8 cellular contexts compared by ENCODE assay signal in the genomic region with DNA sequence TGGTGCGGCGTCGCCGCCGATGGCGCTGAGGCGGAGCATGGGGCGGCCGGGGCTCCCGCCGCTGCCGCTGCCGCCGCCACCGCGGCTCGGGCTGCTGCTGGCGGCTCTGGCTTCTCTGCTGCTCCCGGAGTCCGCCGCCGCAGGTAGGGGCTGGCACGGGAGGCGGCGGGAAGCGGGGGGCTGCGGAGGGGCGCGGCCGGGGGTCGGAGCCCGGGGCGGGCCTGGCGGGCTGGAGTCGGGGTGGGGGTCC. TPM values are rescaled to one million over a fixed set of nuclear protein-coding genes. Genes with fewer than 3 reads are reported as not detected.
DNase-seq lines count a peak whose midpoint lies in the region; ATAC-seq and TF ChIP-seq lines count a peak whose summit lies in the region.

No MANE protein-coding gene starts in this region.

- ATAC-seq in HG03039 (IDR thresholded peaks at IDR 0.05; ENCODE audit: unreplicated experiment): no peak
- ATAC-seq in HG02588 (IDR thresholded peaks at IDR 0.05; ENCODE audit: unreplicated experiment): no peak

- TF ChIP-seq CTCF in BE2C (IDR thresholded peaks at IDR 0.05; ENCODE audit: low read depth, low read length): no peak
- no peak for TF ChIP-seq CTCF in OCI-LY7 (conservative IDR thresholded peaks at IDR 0.05; ENCODE audit: low read length)
- no peak for TF ChIP-seq CTCF in esophagus muscularis mucosa (IDR thresholded peaks at IDR 0.05)
- no peak for TF ChIP-seq CTCF in osteoblast (IDR thresholded peaks at IDR 0.05; ENCODE audit: extremely low read depth, low read depth, low read length)

- peak overlapping the region; percentile 74 for H3K4me3 ChIP-seq in BE2C (ENCODE audit: low read depth, low read length)
- H3K4me3 ChIP-seq in OCI-LY7 (ENCODE audit: low read depth, low read length, poor library complexity, severe bottlenecking): peak overlapping the region; percentile 50
- peak overlapping the region; percentile 61 to 89 (median 78) for H3K4me3 ChIP-seq in esophagus muscularis mucosa
- peak overlapping the region; percentile 72 for H3K4me3 ChIP-seq in osteoblast (ENCODE audit: insufficient read depth, low read length)

- DNase-seq in BE2C (no peak), OCI-LY7 (ENCODE audit: low spot score) (no peak), esophagus muscularis mucosa (ENCODE audit: extremely low spot score) (no peak), osteoblast (ENCODE audit: insufficient read length, low spot score, missing footprints) (no peak), anterior cingulate cortex (lab: John Stamatoyannopoulos, UW) (no peak), immature natural killer cell (no peak)

- H4K20me1 ChIP-seq in OCI-LY7 (ENCODE audit: insufficient read depth, low read length): no peaks in the 10 kb centered on the region
- H4K20me1 ChIP-seq in osteoblast (ENCODE audit: insufficient read depth, low read length): peaks cover 3% of the 10 kb centered on the region

- H3K9me3 ChIP-seq in BE2C (no peaks in the 10 kb centered on the region), OCI-LY7 (ENCODE audit: low read length) (no peaks in the 10 kb centered on the region), esophagus muscularis mucosa (no peaks in the 10 kb centered on the region), osteoblast (ENCODE audit: low read depth, low read length) (no peaks in the 10 kb centered on the region)

- H3K9me2 ChIP-seq in OCI-LY7 (ENCODE audit: insufficient read depth, low read length): no peaks in the 10 kb centered on the region

- peak overlapping the region; percentile 63 for H3K4me2 ChIP-seq in OCI-LY7 (ENCODE audit: low read length)
- peak overlapping the region; percentile 87 for H3K4me2 ChIP-seq in osteoblast (ENCODE audit: insufficient read depth, low read length)

- peaks cover 10 to 18% (median 15%) of the 10 kb centered on the region in 3 donors for H3K27me3 Mint-ChIP-seq in immature natural killer cell (ENCODE audit: low read depth in 3 of 3)

- no peak overlapping the region for H3K27ac Mint-ChIP-seq in immature natural killer cell

- H3K79me2 ChIP-seq in OCI-LY7 (ENCODE audit: insufficient read depth, low read depth, low read length) (no peaks in the 10 kb centered on the region), osteoblast (ENCODE audit: insufficient read depth, low read length) (no peaks in the 10 kb centered on the region)

- CTCF ChIA-PET in OCI-LY7 (lab: Charles Lee; ENCODE audit: unreplicated experiment): no interaction called here

- no peaks in the 10 kb centered on the region for H3K27me3 ChIP-seq in BE2C
- H3K27me3 ChIP-seq in esophagus muscularis mucosa: no peaks in the 10 kb centered on the region
- H3K27me3 ChIP-seq in osteoblast (ENCODE audit: insufficient read depth, low read length): no peaks in the 10 kb centered on the region

- 0% methylated on average over 9 of the region's 35 CpGs for WGBS in esophagus muscularis mucosa

- POLR2A ChIA-PET in OCI-LY7 (lab: Charles Lee): no interaction called here

- no peaks in the 10 kb centered on the region for H3K36me3 Mint-ChIP-seq in immature natural killer cell

- H3K9me3 Mint-ChIP-seq in immature natural killer cell: no peaks in the 10 kb centered on the region

- peaks cover 19% of the 10 kb centered on the region in 2 donors for H3K4me1 Mint-ChIP-seq in immature natural killer cell

- no peak overlapping the region for H3K4me3 Mint-ChIP-seq in immature natural killer cell

- H3K27ac ChIP-seq in OCI-LY7 (ENCODE audit: low read depth, low read length, poor library complexity, severe bottlenecking) (no peak overlapping the region), esophagus muscularis mucosa (replicated peaks in 1 of 4) (peak overlapping the region in 3 of 4 donors; percentile 58 to 72 (median 68)), osteoblast (ENCODE audit: low read depth, low read length) (no peak overlapping the region)

- H2AFZ ChIP-seq in OCI-LY7 (ENCODE audit: low read length) (no peak overlapping the region), osteoblast (ENCODE audit: low read length) (no peak overlapping the region)

- H3K4me1 ChIP-seq in BE2C (peaks cover 23% of the 10 kb centered on the region), OCI-LY7 (ENCODE audit: insufficient read depth, low read length, poor library complexity, severe bottlenecking) (peaks cover 26% of the 10 kb centered on the region), esophagus muscularis mucosa (peaks cover 20 to 51% (median 45%) of the 10 kb centered on the region in 4 donors), osteoblast (ENCODE audit: insufficient read depth, low read length) (peaks cover 25% of the 10 kb centered on the region)

- TF ChIP-seq EP300 in esophagus muscularis mucosa (IDR thresholded peaks at IDR 0.05): no peak

- intact Hi-C loops in OCI-LY7 (cut with micrococcal nuclease; ENCODE audit: unreplicated experiment): loop anchor here (5.0 kb wide), 2 partner anchors 213 to 343 kb away; partner anchors contain the start of gene MAPKBP1
- intact Hi-C loops in esophagus muscularis mucosa (cut with DNase I): loop anchor here (10.0 kb wide), 1 partner anchor 256 kb away; no protein-coding TSS in a partner anchor

- TF ChIP-seq POLR2A in esophagus muscularis mucosa (IDR thresholded peaks at IDR 0.05; ENCODE audit: low read depth): no peak

- no TSS peak for BruUV-seq in OCI-LY7 (replicated peaks; lab: Mats Ljungman, UMichigan)

- peaks cover 10% of the 10 kb centered on the region for H3K36me3 ChIP-seq in BE2C
- H3K36me3 ChIP-seq in OCI-LY7 (ENCODE audit: insufficient read depth, low read length): no peaks in the 10 kb centered on the region
- peaks cover 0 to 6% (median 3%) of the 10 kb centered on the region in 4 donors for H3K36me3 ChIP-seq in esophagus muscularis mucosa
- H3K36me3 ChIP-seq in osteoblast (ENCODE audit: insufficient read depth, low read length): no peaks in the 10 kb centered on the region

RNA-seq across cellular contexts. Expression of gene TYRO3, which starts 0.2 kb away (rescaled TPM):
- polyA plus RNA-seq in BE2C (2012; ENCODE audit: insufficient read depth, insufficient read length, low read depth): 116 TPM
- not detected in 2 replicates for total RNA-seq in OCI-LY7 (2014; rRNA removed; shearing (Covaris generic))
- 0.13 and 0.48 TPM in 2 replicates for total RNA-seq in OCI-LY7 (2022)
- 1 to 10 TPM; 4.6 to 8.7 (median 7.1) TPM for total RNA-seq in esophagus muscularis mucosa
- 6.2 and 6.8 TPM in 2 replicates for total RNA-seq in osteoblast
- polyA plus RNA-seq in immature natural killer cell: under 1 TPM in 2 of 3 donors, not detected in 1; 0.38 to 0.95 TPM

RNA-seq across cellular contexts. Expression of gene RPAP1, which starts 15.1 kb away (rescaled TPM):
- polyA plus RNA-seq in BE2C (2012; ENCODE audit: insufficient read depth, insufficient read length, low read depth): 71.8 TPM
- total RNA-seq in OCI-LY7 (2014; rRNA removed; shearing (Covaris generic)): 19.3 and 24.3 TPM in 2 replicates
- total RNA-seq in OCI-LY7 (2022) (39.9 and 51.6 TPM in 2 replicates), esophagus muscularis mucosa (10 to 100 TPM; 11.2 to 46.6 (median 28.0) TPM), osteoblast (11.9 and 13.8 TPM in 2 replicates)
- 10 to 100 TPM in 1 of 3 donors, 1 to 10 TPM in 2; 3.7 to 15.0 (median 4.9) TPM for polyA plus RNA-seq in immature natural killer cell

RNA-seq across cellular contexts. Expression of gene LTK, which starts 45.5 kb away (rescaled TPM):
- 3.8 TPM for polyA plus RNA-seq in BE2C (2012; ENCODE audit: insufficient read depth, insufficient read length, low read depth)
- total RNA-seq in OCI-LY7 (2014; rRNA removed; shearing (Covaris generic)): 0.10 and 0.22 TPM in 2 replicates
- total RNA-seq in OCI-LY7 (2022) (0.11 TPM in 2 replicates), esophagus muscularis mucosa (1 to 10 TPM in 1 of 4 donors, under 1 TPM in 2, not detected in 1; 0.33 to 2.4 (median 0.69) TPM), osteoblast (not detected in 2 replicates)
- polyA plus RNA-seq in immature natural killer cell: under 1 TPM in 1 of 3 donors, not detected in 2; 0.48 TPM

Comparison
In these comparisons a context has a peak if more than half of its experiments do, and no peak if none do; other contexts are left out.
1. H3K27ac ChIP-seq: peak in esophagus muscularis mucosa (3 of 4); none in OCI-LY7 (single experiment) and osteoblast (single experiment).
2. Peak in every context shown above with its lines, with median percentiles within 50 percentile points of each other: H3K4me3 ChIP-seq.